ENCODE assay signal across 22 cellular contexts in genomic region chr1:150092180-150092791, GRCh38. TPM values are rescaled to one million over a fixed set of nuclear protein-coding genes. Genes with fewer than 3 reads are reported as not detected.
DNase-seq lines count a peak whose midpoint lies in the region; ATAC-seq and TF ChIP-seq lines count a peak whose summit lies in the region.
"Had no signal": no experiment of that assay in that cellular context is flagged by ENCODE, and none has a peak within 500 bp of the region (broad histone marks: within the 10 kb centered on the region; RNA-seq: fewer than 3 reads in every experiment).

No MANE protein-coding gene starts in this region.

- H3K27ac Mint-ChIP-seq in activated naive CD8-positive, alpha-beta T cell, result peak overlapping the region; percentile 61
- no peak overlapping the region for H3K27ac Mint-ChIP-seq in activated naive CD8-positive, alpha-beta T cell treated with anti-CD3 and anti-CD28 coated beads, Interleukin-2, amount 50 U/mL, for 24 hours
- H3K27ac Mint-ChIP-seq in T-cell, result peak overlapping the region; percentile 70 to 82
- peak overlapping the region; percentile 60 to 86 (median 77) for H3K27ac Mint-ChIP-seq in naive thymus-derived CD4-positive, alpha-beta T cell
- H3K27ac Mint-ChIP-seq: memory B cell had no signal

- H3K4me1 ChIP-seq in DND-41 (ENCODE audit: insufficient read depth, low read length) (peaks cover 4% of the 10 kb centered on the region), SJCRH30 (no peaks in the 10 kb centered on the region), right atrium auricular region (peaks cover 0 to 4% of the 10 kb centered on the region in 2 donors)
- peaks cover 6 to 11% of the 10 kb centered on the region in 2 donors for H3K4me1 ChIP-seq in naive thymus-derived CD4-positive, alpha-beta T cell (ENCODE audit: control insufficient read depth in 2 of 2, insufficient read depth in 2 of 2, low read length in 2 of 2)

- H3K9me3 Mint-ChIP-seq in activated naive CD8-positive, alpha-beta T cell (ENCODE audit: low read depth), result no peaks in the 10 kb centered on the region
- no peaks in the 10 kb centered on the region for H3K9me3 Mint-ChIP-seq in activated naive CD8-positive, alpha-beta T cell treated with anti-CD3 and anti-CD28 coated beads, Interleukin-2, amount 50 U/mL, for 24 hours
- no peaks in the 10 kb centered on the region for H3K9me3 Mint-ChIP-seq in T-cell
- peaks cover 0 to 2% (median 0%) of the 10 kb centered on the region in 11 donors for H3K9me3 Mint-ChIP-seq in naive thymus-derived CD4-positive, alpha-beta T cell
- H3K9me3 Mint-ChIP-seq: memory B cell had no signal

- no peaks in the 10 kb centered on the region for H4K20me1 ChIP-seq in DND-41 (ENCODE audit: insufficient read depth, low read length)

- CTCF ChIA-PET in T-cell (lab: Charles Lee), result interaction anchor here in 1 of 2 donors (0.8 to 1.0 kb wide), 3 partner anchors 17 to 65 kb away, joined by 4 to 12 read pairs (median 5); partner anchors contain the start of gene VPS45
- CTCF ChIA-PET in naive thymus-derived CD4-positive, alpha-beta T cell (lab: Charles Lee), result interaction anchor here (0.6 kb wide), 2 partner anchors 21 to 205 kb away, joined by 3 read pairs; a partner anchor contains a TSS

- 0 out of 2 replicates have a peak overlapping the region, but pooled peaks have one; percentile 35 for H3K27ac ChIP-seq in DND-41 (ENCODE audit: low read length)
- H3K27ac ChIP-seq in naive thymus-derived CD4-positive, alpha-beta T cell (ENCODE audit: low read depth, low read length), result peak overlapping the region; percentile 23
- no peak overlapping the region for H3K27ac ChIP-seq in SJCRH30
- peak overlapping the region in 1 of 2 donors; percentile 30 for H3K27ac ChIP-seq in right atrium auricular region
- H3K27ac ChIP-seq: adrenal gland, brain microvascular endothelial cell, transverse colon, WERI-Rb-1 had no signal

- peaks cover 28% of the 10 kb centered on the region for H3K4me1 Mint-ChIP-seq in activated naive CD8-positive, alpha-beta T cell (ENCODE audit: low read depth)
- peaks cover 16% of the 10 kb centered on the region for H3K4me1 Mint-ChIP-seq in activated naive CD8-positive, alpha-beta T cell treated with anti-CD3 and anti-CD28 coated beads, Interleukin-2, amount 50 U/mL, for 24 hours
- H3K4me1 Mint-ChIP-seq in T-cell, result peaks cover 13 to 35% (median 28%) of the 10 kb centered on the region in 3 donors
- H3K4me1 Mint-ChIP-seq in naive thymus-derived CD4-positive, alpha-beta T cell, result peaks cover 17 to 43% (median 34%) of the 10 kb centered on the region in 7 donors

- H3K27me3 Mint-ChIP-seq in activated naive CD8-positive, alpha-beta T cell, result no peaks in the 10 kb centered on the region
- H3K27me3 Mint-ChIP-seq in activated naive CD8-positive, alpha-beta T cell treated with anti-CD3 and anti-CD28 coated beads, Interleukin-2, amount 50 U/mL, for 24 hours, result no peaks in the 10 kb centered on the region
- no peaks in the 10 kb centered on the region for H3K27me3 Mint-ChIP-seq in T-cell
- no peaks in the 10 kb centered on the region for H3K27me3 Mint-ChIP-seq in naive thymus-derived CD4-positive, alpha-beta T cell
- H3K27me3 Mint-ChIP-seq: memory B cell had no signal

- peaks cover 18% of the 10 kb centered on the region for H3K36me3 Mint-ChIP-seq in activated naive CD8-positive, alpha-beta T cell
- H3K36me3 Mint-ChIP-seq in activated naive CD8-positive, alpha-beta T cell treated with anti-CD3 and anti-CD28 coated beads, Interleukin-2, amount 50 U/mL, for 24 hours (ENCODE audit: low read depth), result peaks cover 24% of the 10 kb centered on the region
- peaks cover 31% of the 10 kb centered on the region for H3K36me3 Mint-ChIP-seq in T-cell
- peaks cover 0 to 52% (median 20%) of the 10 kb centered on the region in 5 donors for H3K36me3 Mint-ChIP-seq in naive thymus-derived CD4-positive, alpha-beta T cell

- H2AFZ ChIP-seq in DND-41 (ENCODE audit: low read depth, low read length), result no peak overlapping the region

- peaks cover 43% of the 10 kb centered on the region for H3K36me3 ChIP-seq in DND-41 (ENCODE audit: insufficient read depth, low read length)
- H3K36me3 ChIP-seq in naive thymus-derived CD4-positive, alpha-beta T cell (ENCODE audit: control insufficient read depth in 2 of 3, insufficient read depth in 3 of 3, low read length in 3 of 3), result no peaks in the 10 kb centered on the region
- peaks cover 49% of the 10 kb centered on the region for H3K36me3 ChIP-seq in SJCRH30
- H3K36me3 ChIP-seq in right atrium auricular region, result peaks cover 23% of the 10 kb centered on the region

- no peaks in the 10 kb centered on the region for H3K79me2 ChIP-seq in DND-41 (ENCODE audit: insufficient read depth, low read length)

- no peak for TF ChIP-seq CTCF in DND-41 (IDR thresholded peaks at IDR 0.05; ENCODE audit: borderline replicate concordance, extremely low read depth, low read length, poor library complexity, severe bottlenecking)
- no peak for TF ChIP-seq CTCF in right atrium auricular region (IDR thresholded peaks at IDR 0.05)

- H3K9me3 ChIP-seq in DND-41 (ENCODE audit: insufficient read depth, low read length, severe bottlenecking) (no peaks in the 10 kb centered on the region), SJCRH30 (replicated peaks) (no peaks in the 10 kb centered on the region), right atrium auricular region (no peaks in the 10 kb centered on the region)
- H3K9me3 ChIP-seq in naive thymus-derived CD4-positive, alpha-beta T cell (ENCODE audit: control insufficient read depth in 2 of 3, low read length in 3 of 3), result no peaks in the 10 kb centered on the region
- H3K9me3 ChIP-seq: adrenal gland, heart left ventricle, transverse colon had no signal

- H3K27me3 ChIP-seq in DND-41 (ENCODE audit: insufficient read depth, low read length, poor library complexity), result no peaks in the 10 kb centered on the region
- H3K27me3 ChIP-seq in naive thymus-derived CD4-positive, alpha-beta T cell (ENCODE audit: control insufficient read depth in 2 of 2, insufficient read depth in 2 of 2, low read length in 2 of 2), result no peaks in the 10 kb centered on the region
- H3K27me3 ChIP-seq in SJCRH30, result no peaks in the 10 kb centered on the region
- no peaks in the 10 kb centered on the region for H3K27me3 ChIP-seq in right atrium auricular region
- H3K27me3 ChIP-seq: adrenal gland, brain microvascular endothelial cell, heart left ventricle, transverse colon had no signal

- H3K4me3 Mint-ChIP-seq in activated naive CD8-positive, alpha-beta T cell, result peak overlapping the region; percentile 9
- no peak overlapping the region for H3K4me3 Mint-ChIP-seq in activated naive CD8-positive, alpha-beta T cell treated with anti-CD3 and anti-CD28 coated beads, Interleukin-2, amount 50 U/mL, for 24 hours
- no peak overlapping the region for H3K4me3 Mint-ChIP-seq in T-cell
- H3K4me3 Mint-ChIP-seq in naive thymus-derived CD4-positive, alpha-beta T cell, result peak overlapping the region in 8 of 10 donors; percentile 22 to 75 (median 57)
- H3K4me3 Mint-ChIP-seq: memory B cell had no signal

- ATAC-seq in activated naive CD8-positive, alpha-beta T cell treated with anti-CD3 and anti-CD28 coated beads, Interleukin-2, amount 50 U/mL, for 24 hours, result no peak
- ATAC-seq in DND-41 (ENCODE audit: insufficient read depth, low read depth) (peak; percentile 48), T-cell (replicated peaks in 1 of 4) (peak in 3 of 4 experiments; percentile 29 to 73 (median 68)), GM21786 (IDR thresholded peaks at IDR 0.05; ENCODE audit: unreplicated experiment) (no peak)
- ATAC-seq in naive thymus-derived CD4-positive, alpha-beta T cell, result no peak
- ATAC-seq: GM12878, heart left ventricle had no signal

- H3K4me2 ChIP-seq in DND-41 (ENCODE audit: insufficient read depth, low read length), result no peak overlapping the region

- no peak overlapping the region; the same call in 1 of the 2 replicates for H3K9ac ChIP-seq in DND-41 (ENCODE audit: low read depth, low read length)

- POLR2A ChIA-PET in T-cell (lab: Charles Lee), result interaction anchor here in 1 of 2 donors (0.6 to 1.2 kb wide), 2 partner anchors 17 to 187 kb away, joined by 4 to 6 read pairs; no protein-coding TSS in a partner anchor
- POLR2A ChIA-PET in naive thymus-derived CD4-positive, alpha-beta T cell (lab: Charles Lee), result interaction anchor here (0.7 to 2.1 kb wide), 11 partner anchors 8 to 83 kb away, joined by 3 to 5 read pairs (median 3); partner anchors contain the start of gene VPS45

- intact Hi-C loops in naive thymus-derived CD4-positive, alpha-beta T cell (cut with micrococcal nuclease), result no loop called here

- DNase-seq in activated naive CD8-positive, alpha-beta T cell treated with anti-CD3 and anti-CD28 coated beads, Interleukin-2, amount 50 U/mL, for 24 hours, result no peak
- DNase-seq in DND-41 (no peak), T-cell (no peak), SJCRH30 (no peak), right atrium auricular region (ENCODE audit: low spot score) (no peak)
- peak in 1 of 9 donors; percentile 12 for DNase-seq in naive thymus-derived CD4-positive, alpha-beta T cell
- DNase-seq: adrenal gland; brain microvascular endothelial cell; DMS79 treated with DMSO at 0.1 percent for 48 hours; effector CD4-positive, alpha-beta T cell; HCEC 1CT; heart left ventricle; NCI-H1048; NCI-H187; NCI-H2171 treated with DMSO at 0.1 percent for 48 hours; NCI-H526 treated with DMSO at 0.1 percent for 48 hours; transverse colon; WERI-Rb-1 had no signal

- H3K4me3 ChIP-seq in DND-41 (ENCODE audit: low read depth in 1 of 2, low read length in 2 of 2) (no peak overlapping the region), SJCRH30 (no peak overlapping the region), right atrium auricular region (no peak overlapping the region)
- no peak overlapping the region for H3K4me3 ChIP-seq in naive thymus-derived CD4-positive, alpha-beta T cell (ENCODE audit: low read length)
- H3K4me3 ChIP-seq: adrenal gland, GM12878, heart left ventricle, transverse colon had no signal

RNA-seq across cellular contexts. Expression of gene VPS45, which starts 24.7 kb away (rescaled TPM):
- total RNA-seq in T-cell, result 10 to 100 TPM; 24.9 to 30.7 (median 28.0) TPM
- total RNA-seq in naive thymus-derived CD4-positive, alpha-beta T cell, result 10 to 100 TPM; 20.3 to 37.7 (median 29.3) TPM
- 10 to 100 TPM; 24.0 to 25.6 TPM for polyA plus RNA-seq in naive thymus-derived CD4-positive, alpha-beta T cell
- total RNA-seq in SJCRH30 (2014; rRNA removed; shearing (Covaris generic)), result 41.5 and 49.5 TPM in 2 replicates
- 10 to 100 TPM; 34.9 to 38.8 TPM for total RNA-seq in right atrium auricular region

RNA-seq across cellular contexts. Expression of gene PLEKHO1, which starts 57.4 kb away (rescaled TPM):
- total RNA-seq in T-cell (100 to 1,000 TPM in 3 of 5 donors, 10 to 100 TPM in 2; 68.9 to 183 (median 154) TPM), right atrium auricular region (10 to 100 TPM; 21.2 to 77.4 TPM)
- 100 to 1,000 TPM in 2 of 5 experiments, 10 to 100 TPM in 3; 64.9 to 111 (median 94.1) TPM for total RNA-seq in naive thymus-derived CD4-positive, alpha-beta T cell
- 10 to 100 TPM; 33.4 to 33.7 TPM for polyA plus RNA-seq in naive thymus-derived CD4-positive, alpha-beta T cell
- total RNA-seq in SJCRH30 (2014; rRNA removed; shearing (Covaris generic)), result 50.0 and 54.4 TPM in 2 replicates

Comparison
In these comparisons a context has a peak if more than half of its experiments do, and no peak if none do; other contexts are left out.
1. H3K4me3 Mint-ChIP-seq: peak in activated naive CD8-positive, alpha-beta T cell (single experiment) and naive thymus-derived CD4-positive, alpha-beta T cell (8 of 10); none in activated naive CD8-positive, alpha-beta T cell treated with anti-CD3 and anti-CD28 coated beads, Interleukin-2, amount 50 U/mL, for 24 hours (single experiment) and T-cell (0 of 3).
2. ATAC-seq: peak in DND-41 (single experiment) and T-cell (3 of 4); none in activated naive CD8-positive, alpha-beta T cell treated with anti-CD3 and anti-CD28 coated beads, Interleukin-2, amount 50 U/mL, for 24 hours (single experiment), naive thymus-derived CD4-positive, alpha-beta T cell (single experiment) and GM21786 (single experiment).